25 cellular contexts compared by ENCODE assay signal in the genomic region with DNA sequence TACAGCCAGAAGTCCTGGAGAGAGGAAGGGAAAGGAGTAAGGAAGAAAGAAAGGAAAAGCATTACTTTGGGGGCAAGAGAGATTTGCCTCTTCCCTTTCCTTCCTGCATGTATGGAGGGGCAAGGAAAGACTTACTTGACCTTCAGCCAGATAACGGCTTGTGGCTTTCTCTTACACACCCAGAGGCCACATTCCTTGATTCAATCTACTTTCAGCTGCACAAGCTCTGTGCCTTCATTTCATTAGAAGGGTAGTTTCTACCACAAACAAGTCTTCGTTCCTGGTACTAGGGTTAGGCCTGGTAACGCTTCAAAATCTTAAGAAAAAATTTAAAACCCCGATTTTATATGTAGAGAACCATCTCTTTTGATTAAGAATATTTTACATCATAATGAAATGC.
"Had no signal": no experiment of that assay in that cellular context is flagged by ENCODE, and none has a peak within 500 bp of the region (broad histone marks: within the 10 kb centered on the region; RNA-seq: fewer than 3 reads in every experiment).

No MANE protein-coding gene starts in this region.

- DNase-seq: KBM-7; NCI-H1092; NCI-H1105 treated with DMSO at 0.1 percent for 48 hours; NCI-H1417 treated with DMSO at 0.1 percent for 48 hours; NCI-H146; NCI-H1694 treated with DMSO at 0.1 percent for 48 hours; NCI-H1930; NCI-H2081; NCI-H2107; NCI-H2171; NCI-H226; NCI-H446; NCI-H510A; NCI-H524 treated with DMSO at 0.1 percent for 48 hours; NCI-H69; NCI-H774; NK-92 treated with Interleukin-12 subunit alpha and Interleukin-12 subunit beta, amount 100 ng/mL, for 24 hours; PC-9; Peyer's patch; Right ventricle myocardium superior; RPMI8226; SIG-M5 had no signal

- H3K4me3 ChIP-seq: PC-9, Peyer's patch, SJSA1, SK-N-MC had no signal

- H3K36me3 ChIP-seq: Peyer's patch, SJSA1 had no signal

- H2AFZ ChIP-seq: PC-9 had no signal

- H3K4me2 ChIP-seq: PC-9 had no signal

- H3K9me3 ChIP-seq: Peyer's patch, SJSA1 had no signal

- H3K4me1 ChIP-seq: Peyer's patch, SJSA1 had no signal

- H3K27ac ChIP-seq: HL-60, PC-9, Peyer's patch, SJSA1, SK-N-MC had no signal

- H3K27me3 ChIP-seq: Peyer's patch, SJSA1 had no signal
